Comparison of ENCODE assay signal across 9 cellular contexts in genomic region chr9:37423508-37423907, GRCh38. TPM values are rescaled to one million over a fixed set of nuclear protein-coding genes. Genes with fewer than 3 reads are reported as not detected.
A peak's percentile ranks its signal among the peaks of the same experiment; 100 is the strongest.
DNase-seq lines count a peak whose midpoint lies in the region; ATAC-seq and TF ChIP-seq lines count a peak whose summit lies in the region.
"Had no signal": no experiment of that assay in that cellular context is flagged by ENCODE, and none has a peak within 500 bp of the region (broad histone marks: within the 10 kb centered on the region; RNA-seq: fewer than 3 reads in every experiment).

No MANE protein-coding gene starts in this region.

- H3K27me3 Mint-ChIP-seq in glutamatergic neuron (ENCODE audit: unreplicated experiment), result no peaks in the 10 kb centered on the region

- ATAC-seq in HG03095 (IDR thresholded peaks at IDR 0.05; ENCODE audit: unreplicated experiment) (no peak), body of pancreas (no peak)

- DNase-seq in H7 (no peak), WERI-Rb-1 (no peak), glutamatergic neuron (no peak), amniotic stem cell (lab: John Stamatoyannopoulos, UW) (no peak), NCI-H2029 treated with DMSO at 0.1 percent for 48 hours (lab: John Stamatoyannopoulos, UW) (no peak), body of pancreas (no peak)
- DNase-seq: NCI-H2171 had no signal

- intact Hi-C loops in body of pancreas (cut with DNase I), result no loop called here

- H3K27ac Mint-ChIP-seq in glutamatergic neuron (ENCODE audit: unreplicated experiment), result no peak overlapping the region

- H3K4me1 Mint-ChIP-seq in glutamatergic neuron (ENCODE audit: low read depth, unreplicated experiment), result peaks cover 8% of the 10 kb centered on the region

- peaks cover 18% of the 10 kb centered on the region for H3K36me3 ChIP-seq in H7 (replicated peaks; ENCODE audit: control insufficient read depth, insufficient read depth, low read length)
- H3K36me3 ChIP-seq in WERI-Rb-1, result peaks cover 42% of the 10 kb centered on the region
- peaks cover 24 to 36% (median 26%) of the 10 kb centered on the region in 3 donors for H3K36me3 ChIP-seq in skeletal muscle tissue (ENCODE audit: control insufficient read depth in 3 of 3, insufficient read depth in 3 of 3, low read length in 3 of 3)
- peaks cover 0 to 8% of the 10 kb centered on the region in 2 donors for H3K36me3 ChIP-seq in body of pancreas (replicated peaks in 1 of 2; ENCODE audit: insufficient read depth in 1 of 2, low read depth in 2 of 2)

- H3K4me1 ChIP-seq in skeletal muscle tissue (ENCODE audit: control insufficient read depth in 3 of 3, insufficient read depth in 3 of 3, low read length in 3 of 3) (peaks cover 28 to 31% (median 29%) of the 10 kb centered on the region in 3 donors), body of pancreas (peaks cover 34% of the 10 kb centered on the region)

- H3K9me3 ChIP-seq in WERI-Rb-1 (ENCODE audit: severe bottlenecking) (no peaks in the 10 kb centered on the region), skeletal muscle tissue (ENCODE audit: control insufficient read depth in 3 of 3, low read length in 3 of 3) (no peaks in the 10 kb centered on the region), body of pancreas (no peaks in the 10 kb centered on the region)

- H3K27me3 ChIP-seq in H7 (ENCODE audit: control insufficient read depth, insufficient read depth, low read length) (no peaks in the 10 kb centered on the region), WERI-Rb-1 (ENCODE audit: insufficient read depth, low read depth, severe bottlenecking) (no peaks in the 10 kb centered on the region), skeletal muscle tissue (ENCODE audit: control insufficient read depth in 3 of 3, insufficient read depth in 3 of 3, low read length in 3 of 3) (no peaks in the 10 kb centered on the region), body of pancreas (no peaks in the 10 kb centered on the region)

- WGBS in body of pancreas, 2 donors, result 40 to 47% methylated on average over 2 of the region's 2 CpGs

- H3K9me3 Mint-ChIP-seq in glutamatergic neuron (ENCODE audit: unreplicated experiment), result peaks cover 3% of the 10 kb centered on the region

- TF ChIP-seq CTCF in WERI-Rb-1 (IDR thresholded peaks at IDR 0.05; ENCODE audit: low read depth, low read length) (no peak), glutamatergic neuron (IDR thresholded peaks at IDR 0.05; ENCODE audit: partially characterized antibody, unreplicated experiment) (no peak), body of pancreas (IDR thresholded peaks at IDR 0.05) (no peak)

- no peak for TF ChIP-seq POLR2A in body of pancreas (IDR thresholded peaks at IDR 0.05)

- H3K4me3 ChIP-seq in H7 (ENCODE audit: insufficient read depth, low read depth, low read length), result peak overlapping the region; percentile 80
- peak overlapping the region; percentile 98 for H3K4me3 ChIP-seq in WERI-Rb-1 (ENCODE audit: low read depth, low read length)
- peak overlapping the region; percentile 90 to 94 (median 91) for H3K4me3 ChIP-seq in skeletal muscle tissue (ENCODE audit: low read length in 3 of 3)
- no peak overlapping the region for H3K4me3 ChIP-seq in body of pancreas

- H3K9ac ChIP-seq in skeletal muscle tissue (ENCODE audit: low read depth in 1 of 3, low read length in 3 of 3), result peak overlapping the region; percentile 94 to 97 (median 94)

- H3K4me3 Mint-ChIP-seq in glutamatergic neuron (ENCODE audit: unreplicated experiment), result peak overlapping the region; percentile 89

- H3K36me3 Mint-ChIP-seq in glutamatergic neuron (ENCODE audit: unreplicated experiment), result peaks cover 3% of the 10 kb centered on the region

- no peak overlapping the region for H3K27ac ChIP-seq in WERI-Rb-1
- H3K27ac ChIP-seq in skeletal muscle tissue (ENCODE audit: low read depth, low read length), result no peak overlapping the region
- H3K27ac ChIP-seq in body of pancreas, result peak overlapping the region in 1 of 4 donors; percentile 84

RNA-seq across cellular contexts. Expression of gene GRHPR, which starts 1.0 kb away (rescaled TPM):
- 151 and 170 TPM in 2 replicates for total RNA-seq in H7 (2014; rRNA removed; shearing (Covaris generic))
- 78.1 TPM for total RNA-seq in glutamatergic neuron (ENCODE audit: unreplicated experiment)
- total RNA-seq in skeletal muscle tissue, result 99.2 TPM
- 10 to 100 TPM; 61.0 to 95.3 TPM for total RNA-seq in body of pancreas

RNA-seq across cellular contexts. Expression of gene ZBTB5, which starts 41.7 kb away (rescaled TPM):
- 15.6 and 18.3 TPM in 2 replicates for total RNA-seq in H7 (2014; rRNA removed; shearing (Covaris generic))
- 14.3 TPM for total RNA-seq in glutamatergic neuron (ENCODE audit: unreplicated experiment)
- total RNA-seq in skeletal muscle tissue, result 15.1 TPM
- 1 to 10 TPM; 8.8 to 9.9 TPM for total RNA-seq in body of pancreas

Comparison
In these comparisons a context has a peak if more than half of its experiments do, and no peak if none do; other contexts are left out.
1. H3K4me3 ChIP-seq: peak in H7 (single experiment), WERI-Rb-1 (single experiment) and skeletal muscle tissue (3 of 3); none in body of pancreas (0 of 2).